11 cellular contexts compared by ENCODE assay signal in the genomic region with DNA sequence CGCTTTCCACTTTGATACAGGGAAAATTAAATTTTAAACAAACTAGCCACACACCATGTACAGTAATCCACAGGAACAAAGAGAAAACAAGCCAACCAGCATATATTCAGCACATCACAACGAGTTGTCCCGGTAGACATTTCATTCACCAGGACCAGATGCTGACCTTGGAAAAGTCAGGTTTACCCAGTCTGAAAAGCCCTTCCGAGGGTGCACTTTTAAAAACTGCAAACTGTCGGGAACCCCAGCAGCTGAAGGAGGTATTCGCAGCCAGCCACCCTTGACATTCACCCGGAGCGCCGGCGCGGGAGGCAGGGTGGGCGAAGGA. TPM values are rescaled to one million over a fixed set of nuclear protein-coding genes. Genes with fewer than 3 reads are reported as not detected.
DNase-seq lines count a peak whose midpoint lies in the region; ATAC-seq and TF ChIP-seq lines count a peak whose summit lies in the region.
"Had no signal": no experiment of that assay in that cellular context is flagged by ENCODE, and none has a peak within 500 bp of the region (broad histone marks: within the 10 kb centered on the region; RNA-seq: fewer than 3 reads in every experiment).

No MANE protein-coding gene starts in this region.

- TF ChIP-seq POLR2A in erythroblast (IDR thresholded peaks at IDR 0.05; ENCODE audit: low read length) = no peak

- H3K36me3 ChIP-seq in CD8-positive, alpha-beta T cell (ENCODE audit: insufficient read depth, low read length) = no peaks in the 10 kb centered on the region
- H3K36me3 ChIP-seq in H7 (replicated peaks; ENCODE audit: control insufficient read depth, insufficient read depth, low read length) (no peaks in the 10 kb centered on the region), mammary epithelial cell (ENCODE audit: insufficient read depth, low read length) (no peaks in the 10 kb centered on the region)
- H3K36me3 ChIP-seq: tibial artery had no signal

- H3K27me3 ChIP-seq in CD8-positive, alpha-beta T cell (ENCODE audit: insufficient read depth, low read length) = peaks cover 27% of the 10 kb centered on the region
- H3K27me3 ChIP-seq in H7 (ENCODE audit: control insufficient read depth, insufficient read depth, low read length) (peaks cover 52% of the 10 kb centered on the region), mammary epithelial cell (ENCODE audit: insufficient read depth, low read length) (no peaks in the 10 kb centered on the region)

- no TSS peak for BruUV-seq in mammary epithelial cell (replicated peaks; lab: Mats Ljungman, UMichigan)

- peaks cover 45% of the 10 kb centered on the region for H3K27me3 Mint-ChIP-seq in CD8-positive, alpha-beta T cell (ENCODE audit: low read depth)
- H3K27me3 Mint-ChIP-seq in natural killer cell treated with Interleukin-12 subunit alpha and Interleukin-12 subunit beta and Interleukin-15 and Interleukin-18, amount 100 ng/mL, for 72 hours = peaks cover 32 to 62% of the 10 kb centered on the region in 2 donors

- POLR2A ChIA-PET in CD8-positive, alpha-beta T cell (lab: Charles Lee) = interaction anchor here (0.7 kb wide), 1 partner anchor 155 kb away, joined by 3 read pairs; no protein-coding TSS in a partner anchor

- CTCF ChIA-PET in CD8-positive, alpha-beta T cell (lab: Charles Lee) = interaction anchor here (1.3 kb wide), 1 partner anchor 102 kb away, joined by 5 read pairs; no protein-coding TSS in a partner anchor
- CTCF ChIA-PET in mammary epithelial cell (lab: Charles Lee; ENCODE audit: low non-redundant PET) = no interaction called here

- no peak overlapping the region for H3K4me3 ChIP-seq in CD8-positive, alpha-beta T cell (ENCODE audit: low read depth, low read length)
- H3K4me3 ChIP-seq in H7 (ENCODE audit: insufficient read depth, low read depth, low read length) (peak overlapping the region; percentile 55), mammary epithelial cell (replicated peaks in 1 of 3; ENCODE audit: insufficient read depth in 1 of 3, low read depth in 2 of 3, low read length in 3 of 3) (peak overlapping the region; percentile 72 to 86 (median 74))

- H4K20me1 ChIP-seq in mammary epithelial cell (ENCODE audit: insufficient read depth, low read length) = no peaks in the 10 kb centered on the region

- in situ Hi-C loops in mammary epithelial cell (cut with MboI; ENCODE audit: low sequenced_read_pairs in 2 of 2) = no loop called here

- WGBS in mammary epithelial cell (ENCODE audit: low coverage, missing lambda C conversion rate) = 98% methylated on average over 12 of the region's 12 CpGs

- no peaks in the 10 kb centered on the region for H3K9me3 Mint-ChIP-seq in CD8-positive, alpha-beta T cell
- no peaks in the 10 kb centered on the region for H3K9me3 Mint-ChIP-seq in natural killer cell treated with Interleukin-12 subunit alpha and Interleukin-12 subunit beta and Interleukin-15 and Interleukin-18, amount 100 ng/mL, for 72 hours

- H3K27ac ChIP-seq in CD8-positive, alpha-beta T cell (ENCODE audit: low read depth, low read length) = no peak overlapping the region
- no peak overlapping the region for H3K27ac ChIP-seq in mammary epithelial cell (ENCODE audit: insufficient read depth, low read depth, low read length)
- H3K27ac ChIP-seq: GM23248, tibial artery had no signal

- H3K9ac ChIP-seq in mammary epithelial cell (ENCODE audit: insufficient read depth, low read length) = no peak overlapping the region
- H3K9ac ChIP-seq: GM23248 had no signal

- no peak for DNase-seq in CD8-positive, alpha-beta T cell
- DNase-seq in H7 (no peak), mammary epithelial cell (no peak), erythroblast (lab: John Stamatoyannopoulos, UW) (no peak), NCI-H510A treated with DMSO at 0.1 percent for 48 hours (lab: John Stamatoyannopoulos, UW) (no peak)
- DNase-seq in natural killer cell treated with Interleukin-12 subunit alpha and Interleukin-12 subunit beta and Interleukin-15 and Interleukin-18, amount 100 ng/mL, for 72 hours (ENCODE audit: low spot score) = no peak
- DNase-seq: NCI-H446 treated with DMSO at 0.1 percent for 48 hours; stimulated activated CD4-positive, alpha-beta T cell treated with anti-CD3 and anti-CD28 coated beads, Interleukin-4, amount 100 ng/mL, for 24 hours; tibial artery had no signal

- no peak for TF ChIP-seq CTCF in CD8-positive, alpha-beta T cell (IDR thresholded peaks at IDR 0.05)
- no peak for TF ChIP-seq CTCF in mammary epithelial cell (conservative IDR thresholded peaks at IDR 0.05 in 1 of 2, IDR thresholded peaks at IDR 0.05 in 1 of 2; ENCODE audit: extremely low read depth in 1 of 2, insufficient read depth in 1 of 2, low read depth in 1 of 2, low read length in 2 of 2)

- intact Hi-C loops in CD8-positive, alpha-beta T cell (cut with DNase I, micrococcal nuclease) = loop anchor here in 1 of 2 experiments (5.0 to 10.0 kb wide), 4 partner anchors 50 to 362 kb away; a partner anchor contains a TSS
- intact Hi-C loops in mammary epithelial cell (cut with micrococcal nuclease) = loop anchor here (5.0 kb wide), 2 partner anchors 155 to 215 kb away; a partner anchor contains a TSS

- dilution Hi-C loops in mammary epithelial cell (cut with HindIII; ENCODE audit: low sequenced_read_pairs) = no loop called here

- H2AFZ ChIP-seq in mammary epithelial cell (ENCODE audit: low read depth, low read length) = peak overlapping the region; percentile 97

- peaks cover 10% of the 10 kb centered on the region for H3K79me2 ChIP-seq in mammary epithelial cell (ENCODE audit: insufficient read depth, low read length)

- H3K4me1 Mint-ChIP-seq in CD8-positive, alpha-beta T cell (ENCODE audit: low read depth) = peaks cover 31% of the 10 kb centered on the region
- peaks cover 0 to 5% of the 10 kb centered on the region in 2 donors for H3K4me1 Mint-ChIP-seq in natural killer cell treated with Interleukin-12 subunit alpha and Interleukin-12 subunit beta and Interleukin-15 and Interleukin-18, amount 100 ng/mL, for 72 hours (ENCODE audit: low read depth in 2 of 2)

- H3K4me3 Mint-ChIP-seq in CD8-positive, alpha-beta T cell = peak overlapping the region; percentile 52
- peak overlapping the region; percentile 40 for H3K4me3 Mint-ChIP-seq in natural killer cell treated with Interleukin-12 subunit alpha and Interleukin-12 subunit beta and Interleukin-15 and Interleukin-18, amount 100 ng/mL, for 72 hours

- H3K4me1 ChIP-seq in CD8-positive, alpha-beta T cell (ENCODE audit: insufficient read depth, low read length) = peaks cover 21% of the 10 kb centered on the region
- peaks cover 5% of the 10 kb centered on the region for H3K4me1 ChIP-seq in mammary epithelial cell (ENCODE audit: insufficient read depth, low read length)

- no peak for ATAC-seq in CD8-positive, alpha-beta T cell
- ATAC-seq in natural killer cell treated with Interleukin-12 subunit alpha and Interleukin-12 subunit beta and Interleukin-15 and Interleukin-18, amount 100 ng/mL, for 72 hours = no peak
- no peak for ATAC-seq in HG02981 (IDR thresholded peaks at IDR 0.05; ENCODE audit: unreplicated experiment)

- H3K27ac Mint-ChIP-seq in CD8-positive, alpha-beta T cell = no peak overlapping the region
- no peak overlapping the region for H3K27ac Mint-ChIP-seq in natural killer cell treated with Interleukin-12 subunit alpha and Interleukin-12 subunit beta and Interleukin-15 and Interleukin-18, amount 100 ng/mL, for 72 hours

- H3K36me3 Mint-ChIP-seq in CD8-positive, alpha-beta T cell = no peaks in the 10 kb centered on the region
- H3K36me3 Mint-ChIP-seq in natural killer cell treated with Interleukin-12 subunit alpha and Interleukin-12 subunit beta and Interleukin-15 and Interleukin-18, amount 100 ng/mL, for 72 hours = no peaks in the 10 kb centered on the region

- H3K9me3 ChIP-seq in CD8-positive, alpha-beta T cell (ENCODE audit: low read length) = no peaks in the 10 kb centered on the region
- H3K9me3 ChIP-seq in mammary epithelial cell (replicated peaks; ENCODE audit: insufficient read depth, low read length) = no peaks in the 10 kb centered on the region
- H3K9me3 ChIP-seq: tibial artery had no signal

- peak overlapping the region; percentile 97 for H3K4me2 ChIP-seq in mammary epithelial cell (ENCODE audit: insufficient read depth, low read depth, low read length)

RNA-seq across cellular contexts. Expression of a gene that starts 1.2 kb away (rescaled TPM):
- under 1 TPM; 0.11 to 0.14 TPM for total RNA-seq in CD8-positive, alpha-beta T cell
- total RNA-seq in H7 (2014; rRNA removed; shearing (Covaris generic)) = 1.2 and 1.5 TPM in 2 replicates
- total RNA-seq in mammary epithelial cell = 10 to 100 TPM; 17.0 to 21.2 TPM
- polyA plus RNA-seq in mammary epithelial cell = 9.4 TPM
- 10.6 TPM for polyA minus RNA-seq in mammary epithelial cell
- under 1 TPM in 1 of 2 donors, not detected in 1; 0.31 TPM for total RNA-seq in natural killer cell treated with Interleukin-12 subunit alpha and Interleukin-12 subunit beta and Interleukin-15 and Interleukin-18, amount 100 ng/mL, for 72 hours

RNA-seq across cellular contexts. Expression of a gene that starts 50.2 kb away (rescaled TPM):
- 10 to 100 TPM; 12.7 to 23.1 TPM for total RNA-seq in CD8-positive, alpha-beta T cell
- 0.38 and 0.70 TPM in 2 replicates for total RNA-seq in H7 (2014; rRNA removed; shearing (Covaris generic))
- total RNA-seq in mammary epithelial cell = 1 to 10 TPM; 1.2 to 1.6 TPM
- 1.9 TPM for polyA plus RNA-seq in mammary epithelial cell
- 1.6 TPM for polyA minus RNA-seq in mammary epithelial cell
- total RNA-seq in natural killer cell treated with Interleukin-12 subunit alpha and Interleukin-12 subunit beta and Interleukin-15 and Interleukin-18, amount 100 ng/mL, for 72 hours = 100 to 1,000 TPM in 1 of 2 donors, 10 to 100 TPM in 1; 35.5 to 117 TPM
- total RNA-seq: GM23248 had no signal
